In the genomic region with DNA sequence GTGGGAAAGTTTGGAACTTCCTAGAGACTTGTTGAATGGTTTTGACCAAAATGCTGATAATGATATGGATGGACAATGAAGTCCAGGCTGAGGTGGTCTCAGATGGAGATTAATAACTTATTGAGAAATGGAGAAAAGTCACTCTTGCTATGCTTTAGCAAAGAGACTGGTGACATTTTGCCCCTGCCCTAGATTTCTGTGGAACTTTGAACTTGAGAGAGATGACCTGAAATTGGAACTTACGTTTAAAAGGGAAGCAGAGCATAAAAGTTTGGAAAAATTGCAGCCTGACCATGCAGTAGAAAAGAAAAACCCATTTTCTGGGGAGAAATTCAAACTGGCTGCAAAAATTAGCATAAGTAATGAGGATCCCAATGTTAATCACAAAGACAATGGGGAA, we compare ENCODE assay signal across 2 cellular contexts. TPM values are rescaled to one million over a fixed set of nuclear protein-coding genes. Genes with fewer than 3 reads are reported as not detected.
"Had no signal": no experiment of that assay in that cellular context is flagged by ENCODE, and none has a peak within 500 bp of the region (broad histone marks: within the 10 kb centered on the region; RNA-seq: fewer than 3 reads in every experiment).

No MANE protein-coding gene starts in this region.

RNA-seq across cellular contexts. Expression of a gene that starts 55.5 kb away (rescaled TPM):
- total RNA-seq: chondrocyte had no signal
- polyA plus RNA-seq: neural cell had no signal
